Comparison of ENCODE assay signal across 25 cellular contexts in the genomic region with DNA sequence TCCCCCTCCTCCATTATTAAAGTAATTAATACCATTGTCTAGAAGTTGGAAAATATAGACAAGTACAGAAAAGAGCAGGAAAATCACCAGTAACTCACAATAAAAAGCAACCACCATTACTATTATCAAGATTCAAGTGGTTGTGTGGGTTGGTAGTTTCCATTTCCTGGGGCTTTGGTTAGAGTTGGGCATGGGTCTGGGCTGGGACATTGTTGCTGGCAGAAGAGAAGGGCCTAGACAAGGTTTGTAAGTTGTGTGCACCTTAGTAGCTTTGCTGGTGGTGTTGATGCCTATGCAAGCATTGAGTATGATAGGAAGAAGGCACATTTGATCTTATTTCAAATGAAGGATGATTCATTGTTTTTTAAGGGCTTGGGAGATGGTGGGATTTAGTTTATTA. TPM values are rescaled to one million over a fixed set of nuclear protein-coding genes. Genes with fewer than 3 reads are reported as not detected.
DNase-seq lines count a peak whose midpoint lies in the region; ATAC-seq and TF ChIP-seq lines count a peak whose summit lies in the region.
"Had no signal": no experiment of that assay in that cellular context is flagged by ENCODE, and none has a peak within 500 bp of the region (broad histone marks: within the 10 kb centered on the region; RNA-seq: fewer than 3 reads in every experiment).

No MANE protein-coding gene starts in this region.

- no peaks in the 10 kb centered on the region for H3K27me3 Mint-ChIP-seq in activated CD8-positive, alpha-beta T cell treated with anti-CD3 and anti-CD28 coated beads, Interleukin-2, amount 10 ng/mL, durations not matched to agents 7 days and 5 days (ENCODE audit: low read depth)
- H3K27me3 Mint-ChIP-seq in naive thymus-derived CD4-positive, alpha-beta T cell: no peaks in the 10 kb centered on the region
- H3K27me3 Mint-ChIP-seq: memory B cell had no signal

- no peaks in the 10 kb centered on the region for H3K27me3 ChIP-seq in naive thymus-derived CD4-positive, alpha-beta T cell (ENCODE audit: control insufficient read depth in 2 of 2, insufficient read depth in 2 of 2, low read length in 2 of 2)
- no peaks in the 10 kb centered on the region for H3K27me3 ChIP-seq in psoas muscle (ENCODE audit: insufficient read depth in 3 of 3, low read length in 2 of 3)
- H3K27me3 ChIP-seq in A673 (replicated peaks; ENCODE audit: insufficient read depth, low read depth, low read length, poor library complexity): no peaks in the 10 kb centered on the region
- H3K27me3 ChIP-seq: BLaER1 treated with 17β-estradiol and CSF1 and Interleukin-3, amounts not matched to agents 10 nM and 100 nM; Peyer's patch; SJSA1 had no signal

- no peak overlapping the region for H3K4me3 ChIP-seq in naive thymus-derived CD4-positive, alpha-beta T cell (ENCODE audit: low read length)
- no peak overlapping the region for H3K4me3 ChIP-seq in psoas muscle
- H3K4me3 ChIP-seq in A673 (ENCODE audit: low read depth, low read length, poor library complexity, severe bottlenecking): no peak overlapping the region
- H3K4me3 ChIP-seq: BLaER1 treated with 17β-estradiol and CSF1 and Interleukin-3, amounts not matched to agents 10 nM and 100 nM; Peyer's patch; SJSA1; skin epidermis had no signal

- H3K9me3 ChIP-seq in naive thymus-derived CD4-positive, alpha-beta T cell (ENCODE audit: control insufficient read depth in 2 of 3, low read length in 3 of 3): no peaks in the 10 kb centered on the region
- no peaks in the 10 kb centered on the region for H3K9me3 ChIP-seq in psoas muscle
- no peaks in the 10 kb centered on the region for H3K9me3 ChIP-seq in A673 (ENCODE audit: low read depth, low read length, poor library complexity, severe bottlenecking)
- H3K9me3 ChIP-seq: BLaER1 treated with 17β-estradiol and CSF1 and Interleukin-3, amounts not matched to agents 10 nM and 100 nM; Peyer's patch; SJSA1 had no signal

- intact Hi-C loops in naive thymus-derived CD4-positive, alpha-beta T cell (cut with micrococcal nuclease): loop anchor here in 1 of 2 donors (5.0 kb wide), 1 partner anchor 538 kb away; no protein-coding TSS in a partner anchor
- intact Hi-C loops in psoas muscle (cut with DNase I) (loop anchor here (5.0 kb wide), 1 partner anchor 68 kb away; no protein-coding TSS in a partner anchor), A673 (cut with micrococcal nuclease; ENCODE audit: unreplicated experiment) (no loop called here)

- H3K27ac Mint-ChIP-seq in activated CD8-positive, alpha-beta T cell treated with anti-CD3 and anti-CD28 coated beads, Interleukin-2, amount 10 ng/mL, durations not matched to agents 7 days and 5 days: peak overlapping the region; percentile 81
- peak overlapping the region; percentile 1 to 62 (median 24) for H3K27ac Mint-ChIP-seq in naive thymus-derived CD4-positive, alpha-beta T cell
- H3K27ac Mint-ChIP-seq: memory B cell had no signal

- H3K27ac ChIP-seq in naive thymus-derived CD4-positive, alpha-beta T cell (ENCODE audit: low read depth, low read length): no peak overlapping the region
- H3K27ac ChIP-seq in psoas muscle (no peak overlapping the region), A673 (ENCODE audit: low read depth, low read length, poor library complexity, severe bottlenecking) (no peak overlapping the region)
- H3K27ac ChIP-seq: BLaER1 treated with 17β-estradiol and CSF1 and Interleukin-3, amounts not matched to agents 10 nM and 100 nM; epithelial cell of prostate; KMS-11; Peyer's patch; SJSA1 had no signal

- H3K4me3 Mint-ChIP-seq in activated CD8-positive, alpha-beta T cell treated with anti-CD3 and anti-CD28 coated beads, Interleukin-2, amount 10 ng/mL, durations not matched to agents 7 days and 5 days: peak overlapping the region; percentile 9
- peak overlapping the region in 1 of 10 donors; percentile 23 for H3K4me3 Mint-ChIP-seq in naive thymus-derived CD4-positive, alpha-beta T cell
- H3K4me3 Mint-ChIP-seq: memory B cell had no signal

- peaks cover 25 to 54% of the 10 kb centered on the region in 2 donors for H3K4me1 ChIP-seq in naive thymus-derived CD4-positive, alpha-beta T cell (ENCODE audit: control insufficient read depth in 2 of 2, insufficient read depth in 2 of 2, low read length in 2 of 2)
- H3K4me1 ChIP-seq in psoas muscle: peaks cover 13% of the 10 kb centered on the region
- no peaks in the 10 kb centered on the region for H3K4me1 ChIP-seq in A673 (ENCODE audit: insufficient read depth, low read length, poor library complexity, severe bottlenecking)

- DNase-seq in activated effector memory CD4-positive, alpha-beta T cell treated with anti-CD3 and anti-CD28 coated beads, Interleukin-2, amount 50 U/mL, for 16 hours: peak; percentile 50
- no peak for DNase-seq in activated effector memory CD4-positive, alpha-beta T cell treated with Interleukin-2 at 50 U/mL for 16 hours
- peak; percentile 52 for DNase-seq in activated CD8-positive, alpha-beta T cell treated with anti-CD3 and anti-CD28 coated beads, Interleukin-2, amount 10 ng/mL, durations not matched to agents 7 days and 5 days
- no peak for DNase-seq in naive thymus-derived CD4-positive, alpha-beta T cell
- DNase-seq in psoas muscle (no peak), NCI-H187 treated with DMSO at 0.1 percent for 48 hours (lab: John Stamatoyannopoulos, UW) (no peak), A673 (ENCODE audit: low spot score) (no peak)
- DNase-seq: activated CD4-positive, alpha-beta T cell treated with anti-CD3 and anti-CD28 coated beads for 48 hours; activated T-cell treated with anti-CD3 and anti-CD28 coated beads for 4 hours; cerebellar nuclear complex; MV-4-11; NCI-H1694; NCI-H2171 treated with DMSO at 0.1 percent for 48 hours; NCI-H526 treated with DMSO at 0.1 percent for 48 hours had no signal

- POLR2A ChIA-PET in activated CD8-positive, alpha-beta T cell treated with anti-CD3 and anti-CD28 coated beads, Interleukin-2, amount 10 ng/mL, durations not matched to agents 7 days and 5 days (lab: Charles Lee): interaction anchor here (0.5 to 1.2 kb wide), 4 partner anchors 10 to 58 kb away, joined by 3 to 8 read pairs (median 4); no protein-coding TSS in a partner anchor
- POLR2A ChIA-PET in naive thymus-derived CD4-positive, alpha-beta T cell (lab: Charles Lee): interaction anchor here (1.6 to 17.2 kb wide), 2 partner anchors 10 to 24 kb away, joined by 5 to 300 read pairs; partner anchors contain the start of gene NFATC3
- POLR2A ChIA-PET in A673 (lab: Charles Lee; ENCODE audit: low non-redundant PET): no interaction called here

- no TSS peak for BruUV-seq in A673 (replicated peaks; lab: Mats Ljungman, UMichigan)

- CTCF ChIA-PET in activated CD8-positive, alpha-beta T cell treated with anti-CD3 and anti-CD28 coated beads, Interleukin-2, amount 10 ng/mL, durations not matched to agents 7 days and 5 days (lab: Charles Lee): interaction anchor here (3.8 to 7.5 kb wide), 2 partner anchors 26 to 243 kb away, joined by 8 to 78 read pairs; partner anchors contain the start of gene NFATC3
- CTCF ChIA-PET in naive thymus-derived CD4-positive, alpha-beta T cell (lab: Charles Lee): interaction anchor here (0.7 to 1.2 kb wide), 2 partner anchors 10 to 16 kb away, joined by 3 read pairs; no protein-coding TSS in a partner anchor
- CTCF ChIA-PET in A673 (lab: Charles Lee): no interaction called here

- H3K36me3 Mint-ChIP-seq in activated CD8-positive, alpha-beta T cell treated with anti-CD3 and anti-CD28 coated beads, Interleukin-2, amount 10 ng/mL, durations not matched to agents 7 days and 5 days (ENCODE audit: low read depth): peaks cover 63% of the 10 kb centered on the region
- H3K36me3 Mint-ChIP-seq in naive thymus-derived CD4-positive, alpha-beta T cell: peaks cover 9 to 46% (median 28%) of the 10 kb centered on the region in 5 donors

- no peaks in the 10 kb centered on the region for H3K9me3 Mint-ChIP-seq in activated CD8-positive, alpha-beta T cell treated with anti-CD3 and anti-CD28 coated beads, Interleukin-2, amount 10 ng/mL, durations not matched to agents 7 days and 5 days (ENCODE audit: insufficient read depth)
- no peaks in the 10 kb centered on the region for H3K9me3 Mint-ChIP-seq in naive thymus-derived CD4-positive, alpha-beta T cell
- H3K9me3 Mint-ChIP-seq: activated naive CD4-positive, alpha-beta T cell treated with anti-CD3 and anti-CD28 coated beads, Interleukin-2, amount 50 U/mL, for 72 hours; memory B cell had no signal

- TF ChIP-seq CTCF in psoas muscle (IDR thresholded peaks at IDR 0.05) (no peak), A673 (conservative IDR thresholded peaks at IDR 0.05; ENCODE audit: low read depth, low read length) (no peak)

- ATAC-seq in activated CD8-positive, alpha-beta T cell treated with anti-CD3 and anti-CD28 coated beads, Interleukin-2, amount 10 ng/mL, durations not matched to agents 7 days and 5 days: peak; percentile 28
- no peak for ATAC-seq in naive thymus-derived CD4-positive, alpha-beta T cell
- no peak for ATAC-seq in psoas muscle
- ATAC-seq: activated naive CD4-positive, alpha-beta T cell treated with anti-CD3 and anti-CD28 coated beads, Interleukin-2, amount 50 U/mL, for 72 hours had no signal

- peaks cover 58% of the 10 kb centered on the region for H3K4me1 Mint-ChIP-seq in activated CD8-positive, alpha-beta T cell treated with anti-CD3 and anti-CD28 coated beads, Interleukin-2, amount 10 ng/mL, durations not matched to agents 7 days and 5 days (ENCODE audit: low read depth)
- H3K4me1 Mint-ChIP-seq in naive thymus-derived CD4-positive, alpha-beta T cell: peaks cover 37 to 68% (median 50%) of the 10 kb centered on the region in 7 donors

- peaks cover 0 to 11% (median 0%) of the 10 kb centered on the region in 3 experiments for H3K36me3 ChIP-seq in naive thymus-derived CD4-positive, alpha-beta T cell (ENCODE audit: control insufficient read depth in 2 of 3, insufficient read depth in 3 of 3, low read length in 3 of 3)
- H3K36me3 ChIP-seq in psoas muscle (ENCODE audit: insufficient read depth in 1 of 2, low read depth in 1 of 2) (peaks cover 6 to 37% of the 10 kb centered on the region in 2 donors), A673 (ENCODE audit: insufficient read depth, low read length, poor library complexity, severe bottlenecking) (peaks cover 15% of the 10 kb centered on the region)

RNA-seq across cellular contexts. Expression of gene NFATC3, which starts 25.4 kb away (rescaled TPM):
- total RNA-seq in activated CD8-positive, alpha-beta T cell treated with anti-CD3 and anti-CD28 coated beads, Interleukin-2, amount 10 ng/mL, durations not matched to agents 7 days and 5 days: 100 to 1,000 TPM; 166 to 169 TPM
- total RNA-seq in naive thymus-derived CD4-positive, alpha-beta T cell: 100 to 1,000 TPM; 120 to 151 (median 147) TPM
- polyA plus RNA-seq in naive thymus-derived CD4-positive, alpha-beta T cell: 100 to 1,000 TPM in 1 of 2 donors, 10 to 100 TPM in 1; 75.8 to 109 TPM
- 10 to 100 TPM; 40.8 to 53.5 (median 44.0) TPM for total RNA-seq in psoas muscle
- 10 to 100 TPM in 2 of 3 donors, 1 to 10 TPM in 1; 9.8 to 43.1 (median 17.3) TPM for polyA plus RNA-seq in psoas muscle
- total RNA-seq in A673 (2021): 53.7 and 56.0 TPM in 2 replicates

RNA-seq across cellular contexts. Expression of gene DUS2, which starts 36.7 kb away (rescaled TPM):
- 10 to 100 TPM; 24.1 to 25.2 TPM for total RNA-seq in activated CD8-positive, alpha-beta T cell treated with anti-CD3 and anti-CD28 coated beads, Interleukin-2, amount 10 ng/mL, durations not matched to agents 7 days and 5 days
- 10 to 100 TPM; 13.6 to 25.9 (median 18.3) TPM for total RNA-seq in naive thymus-derived CD4-positive, alpha-beta T cell
- 10 to 100 TPM in 1 of 2 donors, 1 to 10 TPM in 1; 8.7 to 13.7 TPM for polyA plus RNA-seq in naive thymus-derived CD4-positive, alpha-beta T cell
- 10 to 100 TPM in 2 of 4 donors, 1 to 10 TPM in 2; 7.0 to 10.5 (median 9.8) TPM for total RNA-seq in psoas muscle
- polyA plus RNA-seq in psoas muscle: 10 to 100 TPM in 1 of 3 donors, 1 to 10 TPM in 2; 3.4 to 15.1 (median 9.5) TPM
- 19.7 and 23.5 TPM in 2 replicates for total RNA-seq in A673 (2021)

RNA-seq across cellular contexts. Expression of gene DDX28, which starts 36.8 kb away (rescaled TPM):
- total RNA-seq in activated CD8-positive, alpha-beta T cell treated with anti-CD3 and anti-CD28 coated beads, Interleukin-2, amount 10 ng/mL, durations not matched to agents 7 days and 5 days: 10 to 100 TPM; 13.6 to 13.9 TPM
- 10 to 100 TPM; 15.5 to 19.9 (median 19.1) TPM for total RNA-seq in naive thymus-derived CD4-positive, alpha-beta T cell
- polyA plus RNA-seq in naive thymus-derived CD4-positive, alpha-beta T cell: 10 to 100 TPM; 52.1 to 67.7 TPM
- total RNA-seq in psoas muscle (10 to 100 TPM; 10.0 to 19.3 (median 14.4) TPM), A673 (2021) (14.2 and 16.0 TPM in 2 replicates)
- polyA plus RNA-seq in psoas muscle: 10 to 100 TPM; 11.9 to 20.2 (median 12.6) TPM

RNA-seq across cellular contexts. Expression of gene DPEP2NB, which starts 44.1 kb away (rescaled TPM):
- not detected for total RNA-seq in activated CD8-positive, alpha-beta T cell treated with anti-CD3 and anti-CD28 coated beads, Interleukin-2, amount 10 ng/mL, durations not matched to agents 7 days and 5 days
- not detected for total RNA-seq in naive thymus-derived CD4-positive, alpha-beta T cell
- polyA plus RNA-seq in naive thymus-derived CD4-positive, alpha-beta T cell: not detected
- total RNA-seq in psoas muscle: not detected
- under 1 TPM in 1 of 3 donors, not detected in 2; 0.05 TPM for polyA plus RNA-seq in psoas muscle
- not detected in 2 replicates for total RNA-seq in A673 (2021)
- total RNA-seq: activated naive CD4-positive, alpha-beta T cell treated with anti-CD3 and anti-CD28 coated beads, Interleukin-2, amount 50 U/mL, for 72 hours; omental fat pad; Peyer's patch; SJSA1; T-helper 1 cell treated with Interleukin-12 subunit alpha and Interleukin-12 subunit beta and Interleukin-4 antibody, amounts not matched to agents 30 ng/mL and 1 ng/mL, for 36 hours; ureter had no signal

Comparison
In these comparisons a context has a peak if more than half of its experiments do, and no peak if none do; other contexts are left out.
1. DNase-seq: peak in activated effector memory CD4-positive, alpha-beta T cell treated with anti-CD3 and anti-CD28 coated beads, Interleukin-2, amount 50 U/mL, for 16 hours (single experiment) and activated CD8-positive, alpha-beta T cell treated with anti-CD3 and anti-CD28 coated beads, Interleukin-2, amount 10 ng/mL, durations not matched to agents 7 days and 5 days (single experiment); none in activated effector memory CD4-positive, alpha-beta T cell treated with Interleukin-2 at 50 U/mL for 16 hours (single experiment), naive thymus-derived CD4-positive, alpha-beta T cell (0 of 9), psoas muscle (0 of 2), NCI-H187 treated with DMSO at 0.1 percent for 48 hours (single experiment) and A673 (single experiment).